Comparison of ENCODE assay signal across 16 cellular contexts in the genomic region with DNA sequence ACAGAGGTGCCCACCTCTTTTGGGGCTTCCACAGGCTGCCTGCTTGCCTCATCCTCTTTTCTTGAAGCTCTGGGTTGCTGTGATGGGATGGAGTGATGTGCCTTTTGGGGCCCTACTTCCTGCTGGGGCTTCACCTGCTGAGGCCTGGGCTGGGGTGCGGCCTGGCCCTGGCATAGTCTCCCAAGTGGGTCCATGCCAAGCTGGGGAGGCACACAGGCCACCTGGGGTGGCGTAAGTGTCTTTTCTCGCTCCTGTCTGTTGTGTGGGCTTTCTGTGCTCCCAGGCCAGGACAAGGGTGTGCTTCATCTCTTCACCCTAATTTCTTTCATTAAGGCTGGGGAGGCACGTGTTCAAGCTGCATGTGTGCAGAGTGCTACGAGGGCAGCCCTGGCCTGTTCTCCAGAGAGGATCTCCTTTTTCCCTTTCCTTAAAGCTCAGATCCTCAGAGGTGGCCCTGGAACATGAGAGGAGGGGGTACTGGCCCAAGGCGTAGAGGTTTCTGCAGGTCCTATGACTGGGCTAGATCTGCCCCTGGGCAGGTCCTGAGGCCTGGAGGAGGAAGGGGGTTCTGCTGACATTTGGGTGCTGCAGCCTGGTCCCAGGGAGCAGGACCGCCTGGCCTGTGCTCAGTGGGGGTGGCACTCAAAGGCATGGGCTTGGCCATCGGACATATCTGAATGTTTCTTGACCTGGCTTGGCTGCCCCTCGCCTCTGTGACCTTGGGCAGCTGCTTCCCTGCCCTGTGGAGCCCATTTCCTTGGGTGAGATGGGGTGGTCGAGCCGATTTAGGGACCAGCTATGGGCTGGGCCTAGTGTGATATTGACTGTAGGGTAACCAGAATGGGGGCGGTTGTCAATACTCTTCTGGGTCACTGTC. TPM values are rescaled to one million over a fixed set of nuclear protein-coding genes. Genes with fewer than 3 reads are reported as not detected.
A peak's percentile ranks its signal among the peaks of the same experiment; 100 is the strongest.
DNase-seq lines count a peak whose midpoint lies in the region; ATAC-seq and TF ChIP-seq lines count a peak whose summit lies in the region.
"Had no signal": no experiment of that assay in that cellular context is flagged by ENCODE, and none has a peak within 500 bp of the region (broad histone marks: within the 10 kb centered on the region; RNA-seq: fewer than 3 reads in every experiment).

No MANE protein-coding gene starts in this region.

- H3K36me3 Mint-ChIP-seq in naive thymus-derived CD4-positive, alpha-beta T cell: no peaks in the 10 kb centered on the region
- H3K36me3 Mint-ChIP-seq in Calu3 (ENCODE audit: insufficient read depth, unreplicated experiment): no peaks in the 10 kb centered on the region
- H3K36me3 Mint-ChIP-seq: CD4-positive, CD25-positive, alpha-beta regulatory T cell; CD8-positive, alpha-beta memory T cell had no signal

- H3K4me1 ChIP-seq in naive thymus-derived CD4-positive, alpha-beta T cell (ENCODE audit: control insufficient read depth in 2 of 2, insufficient read depth in 2 of 2, low read length in 2 of 2): no peaks in the 10 kb centered on the region
- no peaks in the 10 kb centered on the region for H3K4me1 ChIP-seq in trophoblast cell (ENCODE audit: control insufficient read depth in 1 of 2, insufficient read depth in 2 of 2, low read length in 2 of 2)
- H3K4me1 ChIP-seq: BE2C had no signal

- no peak overlapping the region for H4K91ac ChIP-seq in trophoblast cell (ENCODE audit: low read depth, low read length)

- TF ChIP-seq CTCF in Calu3 (IDR thresholded peaks at IDR 0.05; ENCODE audit: unreplicated experiment): no peak

- no peak overlapping the region for H3K4me3 ChIP-seq in naive thymus-derived CD4-positive, alpha-beta T cell (ENCODE audit: low read length)
- peak overlapping the region; percentile 30 for H3K4me3 ChIP-seq in trophoblast cell (ENCODE audit: low read depth, low read length)
- H3K4me3 ChIP-seq: GM23338 had no signal

- no peak overlapping the region for H2BK5ac ChIP-seq in trophoblast cell (ENCODE audit: low read depth, low read length, poor library complexity)

- H2BK120ac ChIP-seq in trophoblast cell (ENCODE audit: insufficient read depth, low read length, poor library complexity): no peak overlapping the region

- no peak overlapping the region for H3K18ac ChIP-seq in trophoblast cell (ENCODE audit: low read length)

- no peak overlapping the region for H4K8ac ChIP-seq in trophoblast cell (ENCODE audit: low read depth, low read length)

- no peaks in the 10 kb centered on the region for H3K9me3 Mint-ChIP-seq in stimulated activated naive CD8-positive, alpha-beta T cell treated with anti-CD3 and anti-CD28 coated beads, Interleukin-15, amount 100 ng/mL, for 72 hours
- peaks cover 0 to 2% (median 0%) of the 10 kb centered on the region in 11 donors for H3K9me3 Mint-ChIP-seq in naive thymus-derived CD4-positive, alpha-beta T cell
- no peaks in the 10 kb centered on the region for H3K9me3 Mint-ChIP-seq in Calu3 (ENCODE audit: low read depth, unreplicated experiment)
- H3K9me3 Mint-ChIP-seq: CD4-positive, CD25-positive, alpha-beta regulatory T cell; CD8-positive, alpha-beta memory T cell; HFFc6 had no signal

- no peak overlapping the region for H4K12ac ChIP-seq in trophoblast cell (ENCODE audit: low read depth, low read length)

- no peaks in the 10 kb centered on the region for H3K79me2 ChIP-seq in trophoblast cell (ENCODE audit: control insufficient read depth, insufficient read depth, low read length, poor library complexity)

- H3K27me3 ChIP-seq in naive thymus-derived CD4-positive, alpha-beta T cell (ENCODE audit: control insufficient read depth in 2 of 2, insufficient read depth in 2 of 2, low read length in 2 of 2): no peaks in the 10 kb centered on the region
- H3K27me3 ChIP-seq in trophoblast cell (ENCODE audit: insufficient read depth, low read length): peaks cover 13% of the 10 kb centered on the region
- H3K27me3 ChIP-seq: BE2C had no signal

- no peak overlapping the region for H3K27ac ChIP-seq in naive thymus-derived CD4-positive, alpha-beta T cell (ENCODE audit: low read depth, low read length)
- H3K27ac ChIP-seq in trophoblast cell (ENCODE audit: low read depth, low read length): no peak overlapping the region

- peaks cover 8% of the 10 kb centered on the region for H3K4me1 Mint-ChIP-seq in stimulated activated naive CD8-positive, alpha-beta T cell treated with anti-CD3 and anti-CD28 coated beads, Interleukin-15, amount 100 ng/mL, for 72 hours
- H3K4me1 Mint-ChIP-seq in naive thymus-derived CD4-positive, alpha-beta T cell: no peaks in the 10 kb centered on the region
- H3K4me1 Mint-ChIP-seq in Calu3 (ENCODE audit: low read depth, unreplicated experiment): no peaks in the 10 kb centered on the region

- no peak for ATAC-seq in stimulated activated naive CD8-positive, alpha-beta T cell treated with anti-CD3 and anti-CD28 coated beads, Interleukin-15, amount 100 ng/mL, for 72 hours
- no peak for ATAC-seq in stimulated activated naive CD8-positive, alpha-beta T cell treated with anti-CD3 and anti-CD28 coated beads, Interleukin-15, Interleukin-2, amounts not matched to agents 100 U/mL and 50 U/mL, for 24 hours
- peak; percentile 7 for ATAC-seq in naive thymus-derived CD4-positive, alpha-beta T cell
- ATAC-seq in HG03039 (IDR thresholded peaks at IDR 0.05; ENCODE audit: unreplicated experiment): no peak

- H2AK5ac ChIP-seq in trophoblast cell (ENCODE audit: low read length): no peak overlapping the region

- DNase-seq in stimulated activated naive CD8-positive, alpha-beta T cell treated with anti-CD3 and anti-CD28 coated beads, Interleukin-15, amount 100 ng/mL, for 72 hours: no peak
- DNase-seq in stimulated activated naive CD8-positive, alpha-beta T cell treated with anti-CD3 and anti-CD28 coated beads, Interleukin-15, Interleukin-2, amounts not matched to agents 100 U/mL and 50 U/mL, for 24 hours: no peak
- no peak for DNase-seq in naive thymus-derived CD4-positive, alpha-beta T cell
- DNase-seq in trophoblast cell: no peak
- DNase-seq in H4 (ENCODE audit: low spot score): no peak
- DNase-seq in Calu3: no peak
- DNase-seq: BE2C; C1 segment of cervical spinal cord; CD4-positive, CD25-positive, alpha-beta regulatory T cell; CD8-positive, alpha-beta memory T cell; COR-L47; HFFc6; IMR-90 had no signal

- peaks cover 19% of the 10 kb centered on the region for H3K27me3 Mint-ChIP-seq in stimulated activated naive CD8-positive, alpha-beta T cell treated with anti-CD3 and anti-CD28 coated beads, Interleukin-15, amount 100 ng/mL, for 72 hours
- H3K27me3 Mint-ChIP-seq in naive thymus-derived CD4-positive, alpha-beta T cell: peaks cover 8 to 22% (median 15%) of the 10 kb centered on the region in 5 donors
- peaks cover 34% of the 10 kb centered on the region for H3K27me3 Mint-ChIP-seq in Calu3 (ENCODE audit: unreplicated experiment)

- CTCF ChIA-PET in naive thymus-derived CD4-positive, alpha-beta T cell (lab: Charles Lee): interaction anchor here (0.7 kb wide), 1 partner anchor 14 kb away, joined by 3 read pairs; no protein-coding TSS in a partner anchor
- CTCF ChIA-PET in Calu3 (lab: Charles Lee): no interaction called here

- peak overlapping the region; percentile 49 to 84 for H3K27ac Mint-ChIP-seq in stimulated activated naive CD8-positive, alpha-beta T cell treated with anti-CD3 and anti-CD28 coated beads, Interleukin-15, amount 100 ng/mL, for 72 hours
- no peak overlapping the region for H3K27ac Mint-ChIP-seq in naive thymus-derived CD4-positive, alpha-beta T cell
- no peak overlapping the region for H3K27ac Mint-ChIP-seq in Calu3 (ENCODE audit: unreplicated experiment)
- H3K27ac Mint-ChIP-seq: CD4-positive, CD25-positive, alpha-beta regulatory T cell; GM23338; HFFc6 had no signal

- H3K14ac ChIP-seq in trophoblast cell (ENCODE audit: low read length): no peak overlapping the region

- no peaks in the 10 kb centered on the region for H3K9me3 ChIP-seq in naive thymus-derived CD4-positive, alpha-beta T cell (ENCODE audit: control insufficient read depth in 2 of 3, low read length in 3 of 3)
- peaks cover 7% of the 10 kb centered on the region for H3K9me3 ChIP-seq in trophoblast cell (ENCODE audit: insufficient read depth, low read depth, low read length)
- H3K9me3 ChIP-seq: BE2C had no signal

- no peak overlapping the region for H3K4me2 ChIP-seq in trophoblast cell (ENCODE audit: low read length)
- H3K4me2 ChIP-seq: GM23338 had no signal

- H3K36me3 ChIP-seq in naive thymus-derived CD4-positive, alpha-beta T cell (ENCODE audit: control insufficient read depth in 2 of 3, insufficient read depth in 3 of 3, low read length in 3 of 3): no peaks in the 10 kb centered on the region
- H3K36me3 ChIP-seq in trophoblast cell (ENCODE audit: control insufficient read depth in 1 of 2, insufficient read depth in 2 of 2, low read length in 2 of 2): no peaks in the 10 kb centered on the region
- H3K36me3 ChIP-seq: BE2C had no signal

- WGBS in trophoblast cell (ENCODE audit: extremely low coverage, insufficient coverage, insufficient read length): no CpG with 5 or more reads among the region's 12 CpGs

- H3K79me1 ChIP-seq in trophoblast cell (ENCODE audit: low read length): no peaks in the 10 kb centered on the region

- H2AFZ ChIP-seq in trophoblast cell (ENCODE audit: insufficient read depth, low read length, poor library complexity): no peak overlapping the region
- H2AFZ ChIP-seq: GM23338 had no signal

- POLR2A ChIA-PET in naive thymus-derived CD4-positive, alpha-beta T cell (lab: Charles Lee): no interaction called here

- H3K4ac ChIP-seq in trophoblast cell (ENCODE audit: low read depth, low read length): no peak overlapping the region

- no TSS peak for BruUV-seq in Calu3 (replicated peaks; lab: Mats Ljungman, UMichigan)

- no peak overlapping the region for H3K23ac ChIP-seq in trophoblast cell (ENCODE audit: low read length)

- no peak overlapping the region for H2BK12ac ChIP-seq in trophoblast cell (ENCODE audit: low read length)

- intact Hi-C loops in naive thymus-derived CD4-positive, alpha-beta T cell (cut with micrococcal nuclease): no loop called here
- intact Hi-C loops in Calu3 (cut with micrococcal nuclease; ENCODE audit: unreplicated experiment): no loop called here

- H3K4me3 Mint-ChIP-seq in stimulated activated naive CD8-positive, alpha-beta T cell treated with anti-CD3 and anti-CD28 coated beads, Interleukin-15, amount 100 ng/mL, for 72 hours: no peak overlapping the region
- no peak overlapping the region for H3K4me3 Mint-ChIP-seq in naive thymus-derived CD4-positive, alpha-beta T cell
- H3K4me3 Mint-ChIP-seq in Calu3 (ENCODE audit: low read depth, unreplicated experiment): no peak overlapping the region
- H3K4me3 Mint-ChIP-seq: CD4-positive, CD25-positive, alpha-beta regulatory T cell; CD8-positive, alpha-beta memory T cell; GM23338; HFFc6 had no signal

- H3K9ac ChIP-seq in trophoblast cell (ENCODE audit: low read length): no peak overlapping the region

RNA-seq across cellular contexts. Expression of gene RNF17, which starts 23.7 kb away (rescaled TPM):
- 1 to 10 TPM in 1 of 5 experiments, under 1 TPM in 1, not detected in 3; 0.24 to 1.1 TPM for total RNA-seq in naive thymus-derived CD4-positive, alpha-beta T cell
- polyA plus RNA-seq in naive thymus-derived CD4-positive, alpha-beta T cell: under 1 TPM; 0.45 to 0.60 TPM
- not detected in 2 replicates for polyA plus RNA-seq in trophoblast cell (2013)
- total RNA-seq in H4 (2014; rRNA removed; shearing (Covaris generic)): not detected in 2 replicates
- not detected in 2 replicates for total RNA-seq in Calu3 (2022)
- total RNA-seq: CD4-positive, CD25-positive, alpha-beta regulatory T cell; CD8-positive, alpha-beta memory T cell; GM23338; H7; HFFc6 had no signal
- polyA plus RNA-seq: CD8-positive, alpha-beta memory T cell had no signal

Comparison
In these comparisons a context has a peak if more than half of its experiments do, and no peak if none do; other contexts are left out.
1. H3K27ac Mint-ChIP-seq: peak in stimulated activated naive CD8-positive, alpha-beta T cell treated with anti-CD3 and anti-CD28 coated beads, Interleukin-15, amount 100 ng/mL, for 72 hours (2 of 2); none in naive thymus-derived CD4-positive, alpha-beta T cell (0 of 9) and Calu3 (single experiment).